In genomic region chr11:108019870-108020540, GRCh38 we compare ENCODE assay signal across 13 cellular contexts. TPM values are rescaled to one million over a fixed set of nuclear protein-coding genes. Genes with fewer than 3 reads are reported as not detected.
DNase-seq lines count a peak whose midpoint lies in the region; ATAC-seq and TF ChIP-seq lines count a peak whose summit lies in the region.
"Had no signal": no experiment of that assay in that cellular context is flagged by ENCODE, and none has a peak within 500 bp of the region (broad histone marks: within the 10 kb centered on the region; RNA-seq: fewer than 3 reads in every experiment).

No MANE protein-coding gene starts in this region.

- H3K4me2 ChIP-seq in Karpas-422 (ENCODE audit: low read depth, low read length, poor library complexity, severe bottlenecking): no peak overlapping the region

- H3K27me3 ChIP-seq in Karpas-422 (ENCODE audit: low read length): no peaks in the 10 kb centered on the region

- no peak overlapping the region for H3K27ac ChIP-seq in Karpas-422 (ENCODE audit: low read length)

- H2AFZ ChIP-seq in Karpas-422 (ENCODE audit: low read length): no peak overlapping the region

- H3K9me2 ChIP-seq in Karpas-422 (replicated peaks; ENCODE audit: insufficient read depth, low read length): no peaks in the 10 kb centered on the region

- H3K4me3 ChIP-seq in Karpas-422 (ENCODE audit: low read length) (no peak overlapping the region), cardiac fibroblast (replicated peaks in 1 of 2; ENCODE audit: low read depth in 2 of 2, low read length in 2 of 2) (no peak overlapping the region)

- peaks cover 11% of the 10 kb centered on the region for H3K4me1 ChIP-seq in Karpas-422 (ENCODE audit: low read length)

- no peaks in the 10 kb centered on the region for H3K9me3 ChIP-seq in Karpas-422 (ENCODE audit: low read length)

- DNase-seq in GF-D8 (lab: John Stamatoyannopoulos, UW) (peak; percentile 40), Karpas-422 (peak; percentile 53), cardiac fibroblast (ENCODE audit: low read depth in 2 of 2) (peak; percentile 24 to 42), myocyte (ENCODE audit: low read depth) (peak; percentile 37), NCI-H345 treated with DMSO at 0.1 percent for 48 hours (lab: John Stamatoyannopoulos, UW; ENCODE audit: unreplicated experiment) (no peak), NCI-H774 (lab: John Stamatoyannopoulos, UW) (no peak)
- DNase-seq: activated CD4-positive, alpha-beta T cell treated with anti-CD3 and anti-CD28 coated beads for 1 hour; hippocampal formation; NCI-H510A treated with DMSO at 0.1 percent for 48 hours had no signal

- no peak overlapping the region for H3K9ac ChIP-seq in Karpas-422 (ENCODE audit: low read length)

- H3K36me3 ChIP-seq in Karpas-422 (ENCODE audit: insufficient read depth, low read length): peaks cover 15% of the 10 kb centered on the region; the same call in 1 of the 2 replicates

- ATAC-seq in HG03039 (IDR thresholded peaks at IDR 0.05; ENCODE audit: unreplicated experiment) (no peak), HG02884 (IDR thresholded peaks at IDR 0.05; ENCODE audit: unreplicated experiment) (no peak)
- ATAC-seq: activated naive CD4-positive, alpha-beta T cell treated with anti-CD3 and anti-CD28 coated beads, Interleukin-2, amount 50 U/mL, for 72 hours; left lobe of liver had no signal

- H3K79me2 ChIP-seq in Karpas-422 (ENCODE audit: low read length): peaks cover 100% of the 10 kb centered on the region

- no peak for TF ChIP-seq CTCF in cardiac fibroblast (IDR thresholded peaks at IDR 0.05; ENCODE audit: low read depth, low read length)

- peaks cover 41% of the 10 kb centered on the region for H4K20me1 ChIP-seq in Karpas-422 (ENCODE audit: insufficient read depth, low read depth, low read length)

RNA-seq across cellular contexts. Expression of gene CUL5, which starts 11.3 kb away (rescaled TPM):
- 35.2 and 79.9 TPM in 2 replicates for total RNA-seq in Karpas-422 (2014; rRNA removed; shearing (Covaris generic); ENCODE audit: low replicate concordance)
- total RNA-seq in myocyte: 61.9 and 70.6 TPM in 2 replicates
- polyA plus RNA-seq in myocyte (2012): 10.9 TPM

Comparison
In these comparisons a context has a peak if more than half of its experiments do, and no peak if none do; other contexts are left out.
1. DNase-seq: peak in GF-D8 (single experiment), Karpas-422 (single experiment), cardiac fibroblast (2 of 2) and myocyte (single experiment); none in NCI-H345 treated with DMSO at 0.1 percent for 48 hours (single experiment) and NCI-H774 (single experiment).